8 cellular contexts compared by ENCODE assay signal in the genomic region with DNA sequence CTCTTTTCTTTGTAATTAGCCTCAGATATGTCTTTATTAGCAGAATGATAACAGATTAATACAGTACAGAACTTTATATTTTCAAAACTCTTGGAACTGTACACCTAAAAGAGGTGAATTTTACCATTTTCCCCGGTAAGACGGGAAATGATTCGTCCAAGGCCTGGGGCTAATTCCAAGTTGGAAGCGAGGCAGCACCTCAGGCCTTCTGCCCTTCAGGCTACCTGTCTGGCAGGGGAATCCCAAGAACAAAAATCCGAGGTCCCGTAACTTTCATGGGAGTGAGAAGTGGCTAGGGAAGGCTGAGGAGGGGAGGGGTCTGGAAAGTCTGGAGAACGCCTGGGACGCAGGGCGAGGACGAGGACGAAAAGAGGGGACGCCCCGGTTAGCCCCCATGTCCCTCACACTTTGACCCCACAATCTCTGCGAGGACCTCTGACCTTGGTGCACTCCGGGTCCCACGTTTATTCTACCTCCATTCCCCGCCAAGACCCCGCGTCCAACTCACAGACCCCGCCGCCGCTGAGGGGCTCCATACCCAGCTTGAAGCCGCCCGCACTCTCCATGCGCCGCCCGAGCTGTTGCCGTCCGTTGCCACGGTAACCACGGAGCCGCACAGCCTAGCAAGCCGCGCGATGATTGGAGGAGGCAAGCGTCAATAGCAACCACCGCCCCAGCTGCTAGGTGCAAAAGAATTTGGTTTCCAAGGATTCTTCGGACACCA.
DNase-seq lines count a peak whose midpoint lies in the region; ATAC-seq and TF ChIP-seq lines count a peak whose summit lies in the region.

A gene (minus strand): TSS at position 601 of the 724 bp plus-strand sequence. CDS start 43,827 bp downstream, outside the sequence.

- peak; percentile 72 for DNase-seq in ELR (ENCODE audit: low read depth)
- DNase-seq in NCI-H2081 (lab: John Stamatoyannopoulos, UW) = peak; percentile 68 to 71
- peak; percentile 24 for DNase-seq in astrocyte of the spinal cord (ENCODE audit: low read depth, low spot score)
- peak; percentile 91 for DNase-seq in islet precursor cell
- DNase-seq in superior temporal gyrus (ENCODE audit: extremely low spot score) = peak; percentile 58

- no peak for TF ChIP-seq CTCF in astrocyte of the spinal cord (IDR thresholded peaks at IDR 0.05; ENCODE audit: low read depth, low read length)

- no peak for ATAC-seq in HG03571 (IDR thresholded peaks at IDR 0.05; ENCODE audit: unreplicated experiment)
- no peak for ATAC-seq in GM21515 (IDR thresholded peaks at IDR 0.05; ENCODE audit: unreplicated experiment)
- no peak for ATAC-seq in HG03196 (IDR thresholded peaks at IDR 0.05; ENCODE audit: unreplicated experiment)

- in situ Hi-C loops in astrocyte of the spinal cord (cut with HindIII; ENCODE audit: low sequenced_read_pairs) = no loop called here

- peak within 1 kb of the TSS; percentile 18 for H3K4me3 ChIP-seq in astrocyte of the spinal cord (ENCODE audit: low read depth, low read length)

Comparison
In these comparisons a context has a peak if more than half of its experiments do, and no peak if none do; other contexts are left out.
1. DNase-seq: peak in every context shown above with its lines; median percentile 91 in islet precursor cell; 72 in ELR; 70 in NCI-H2081; 58 in superior temporal gyrus; 24 in astrocyte of the spinal cord.